ENCODE assay signal across 23 cellular contexts in genomic region chr11:118649941-118650340, GRCh38. TPM values are rescaled to one million over a fixed set of nuclear protein-coding genes. Genes with fewer than 3 reads are reported as not detected.
DNase-seq lines count a peak whose midpoint lies in the region; ATAC-seq, FAIRE-seq and TF ChIP-seq lines count a peak whose summit lies in the region.
"Had no signal": no experiment of that assay in that cellular context is flagged by ENCODE, and none has a peak within 500 bp of the region (broad histone marks: within the 10 kb centered on the region; RNA-seq: fewer than 3 reads in every experiment).

No MANE protein-coding gene starts in this region.

- no peak overlapping the region for H3K27ac ChIP-seq in kidney (ENCODE audit: low read depth in 2 of 2, low read length in 2 of 2)
- H3K27ac ChIP-seq: BLaER1 treated with 17β-estradiol and CSF1 and Interleukin-3, amounts not matched to agents 10 nM and 100 nM had no signal

- H3K36me3 ChIP-seq in kidney (ENCODE audit: control insufficient read depth in 1 of 2, insufficient read depth in 2 of 2, low read length in 2 of 2) (peaks cover 53 to 56% of the 10 kb centered on the region in 2 donors), mucosa of descending colon (ENCODE audit: low read depth) (peaks cover 4% of the 10 kb centered on the region)

- ATAC-seq in left cardiac atrium (no peak), left ventricle myocardium superior (no peak), mucosa of descending colon (peak; percentile 84)

- CTCF ChIA-PET in GM10248 (lab: Yijun Ruan, JAX) = interaction anchor here (1.1 kb wide), 1 partner anchor 11 kb away, joined by 4 read pairs; no protein-coding TSS in a partner anchor

- no peak overlapping the region for H3K9ac ChIP-seq in kidney (ENCODE audit: low read length in 2 of 2)
- H3K9ac ChIP-seq: BLaER1 treated with 17β-estradiol and CSF1 and Interleukin-3, amounts not matched to agents 10 nM and 100 nM had no signal

- FAIRE-seq in kidney (lab: Jason Lieb, UNC) = no peak
- FAIRE-seq: GM12892, GM19239, RCC 7860 had no signal

- no peaks in the 10 kb centered on the region for H3K4me1 ChIP-seq in kidney (ENCODE audit: control insufficient read depth in 1 of 2, insufficient read depth in 1 of 2, low read depth in 1 of 2, low read length in 2 of 2)
- no peaks in the 10 kb centered on the region for H3K4me1 ChIP-seq in mucosa of descending colon (ENCODE audit: low read depth)

- DNase-seq in left cardiac atrium (peak; percentile 15), left ventricle myocardium superior (no peak), kidney (peak; percentile 24), mucosa of descending colon (no peak), GM10248 (ENCODE audit: extremely low spot score) (no peak), T-helper 9 cell (no peak)
- DNase-seq in effector CD8-positive, alpha-beta T cell (lab: John Stamatoyannopoulos, UW) = no peak
- DNase-seq: 8988T; CD4-positive, alpha-beta memory T cell; GOT3; HCEC 1CT; NCI-H1105; NCI-H2081 treated with DMSO at 0.1 percent for 48 hours; NCI-H2171 treated with DMSO at 0.1 percent for 48 hours; NCI-H526; Right ventricle myocardium superior had no signal

- TF ChIP-seq CTCF in kidney (IDR thresholded peaks at IDR 0.05; ENCODE audit: borderline replicate concordance, extremely low read depth, insufficient read depth) = no peak
- no peak for TF ChIP-seq CTCF in mucosa of descending colon (IDR thresholded peaks at IDR 0.05)
- TF ChIP-seq CTCF in GM10248 (IDR thresholded peaks at IDR 0.05; ENCODE audit: control extremely low read depth, extremely low read depth, low read depth, missing control alignments) = no peak

- intact Hi-C loops in left cardiac atrium (cut with DNase I) = loop anchor here in 1 of 2 donors (10.0 kb wide), 1 partner anchor 55 kb away; no protein-coding TSS in a partner anchor
- intact Hi-C loops in left ventricle myocardium superior (cut with micrococcal nuclease) = loop anchor here (10.0 kb wide), 1 partner anchor 55 kb away; no protein-coding TSS in a partner anchor
- intact Hi-C loops in kidney (cut with DNase I) = no loop called here
- intact Hi-C loops in mucosa of descending colon (cut with DNase I, micrococcal nuclease) = no loop called here

- POLR2A ChIA-PET in GM10248 (lab: Yijun Ruan, JAX) = no interaction called here

- H3K4me3 ChIP-seq in kidney (ENCODE audit: low read length in 2 of 2) = no peak overlapping the region
- no peak overlapping the region for H3K4me3 ChIP-seq in mucosa of descending colon
- H3K4me3 ChIP-seq: BLaER1 treated with 17β-estradiol and CSF1 and Interleukin-3, amounts not matched to agents 10 nM and 100 nM had no signal

- H3K9me3 ChIP-seq in kidney (ENCODE audit: control insufficient read depth in 1 of 2, low read length in 2 of 2) (no peaks in the 10 kb centered on the region), mucosa of descending colon (no peaks in the 10 kb centered on the region)
- H3K9me3 ChIP-seq: BLaER1 treated with 17β-estradiol and CSF1 and Interleukin-3, amounts not matched to agents 10 nM and 100 nM had no signal

RNA-seq across cellular contexts. Expression of gene TREH, which starts 29.5 kb away (rescaled TPM):
- total RNA-seq in left cardiac atrium = not detected
- total RNA-seq in left ventricle myocardium superior = not detected
- total RNA-seq in kidney = 1.0 TPM
- polyA plus RNA-seq in kidney (ENCODE audit: insufficient read depth, low read depth, low replicate concordance) = 10.2 TPM
- total RNA-seq in mucosa of descending colon = 1 to 10 TPM; 1.1 to 3.9 (median 2.2) TPM
- total RNA-seq: CD4-positive, alpha-beta memory T cell; G401; OCI-LY7; Right ventricle myocardium superior had no signal
- polyA plus RNA-seq: CD4-positive, alpha-beta memory T cell; IgD-negative memory B cell had no signal

RNA-seq across cellular contexts. Expression of gene PHLDB1, which starts 42.5 kb away (rescaled TPM):
- total RNA-seq in left cardiac atrium (100 to 1,000 TPM; 108 to 159 TPM), left ventricle myocardium superior (97.7 TPM), kidney (118 TPM), mucosa of descending colon (100 to 1,000 TPM in 2 of 3 donors, 10 to 100 TPM in 1; 79.4 to 116 (median 115) TPM)
- polyA plus RNA-seq in kidney (ENCODE audit: insufficient read depth, low read depth, low replicate concordance) = 39.1 TPM
- polyA plus RNA-seq: IgD-negative memory B cell had no signal

Comparison
In these comparisons a context has a peak if more than half of its experiments do, and no peak if none do; other contexts are left out.
1. DNase-seq: peak in left cardiac atrium (single experiment) and kidney (single experiment); none in left ventricle myocardium superior (single experiment), mucosa of descending colon (0 of 3), GM10248 (single experiment), effector CD8-positive, alpha-beta T cell (single experiment) and T-helper 9 cell (single experiment).